ENCODE assay signal across 9 cellular contexts in genomic region chr19:4062576-4063368, GRCh38. TPM values are rescaled to one million over a fixed set of nuclear protein-coding genes. Genes with fewer than 3 reads are reported as not detected.
DNase-seq lines count a peak whose midpoint lies in the region; ATAC-seq and TF ChIP-seq lines count a peak whose summit lies in the region.
"Had no signal": no experiment of that assay in that cellular context is flagged by ENCODE, and none has a peak within 500 bp of the region (broad histone marks: within the 10 kb centered on the region; RNA-seq: fewer than 3 reads in every experiment).

No MANE protein-coding gene starts in this region.

- no CpG with 5 or more reads among the region's 20 CpGs for WGBS in right lobe of liver (ENCODE audit: insufficient coverage, low coverage, low lambda C conversion rate, missing lambda C conversion rate)
- WGBS in tibial nerve, 2 donors = 47 to 51% methylated on average over 7 to 17 of the region's 20 CpGs

- in situ Hi-C loops in astrocyte of the spinal cord (cut with HindIII; ENCODE audit: low sequenced_read_pairs) = no loop called here

- no peaks in the 10 kb centered on the region for H3K9me3 Mint-ChIP-seq in activated T-cell treated with anti-CD3 and anti-CD28 coated beads, Interleukin-2, amount 50 U/mL, for 72 hours

- H3K27ac ChIP-seq in right lobe of liver (peak overlapping the region in 2 of 3 donors; percentile 79 to 94), tibial nerve (peak overlapping the region; percentile 88 to 100 (median 98))

- peaks cover 20% of the 10 kb centered on the region for H3K4me1 Mint-ChIP-seq in activated T-cell treated with anti-CD3 and anti-CD28 coated beads, Interleukin-2, amount 50 U/mL, for 72 hours (ENCODE audit: low read depth)

- DNase-seq in activated T-cell treated with anti-CD3 and anti-CD28 coated beads, Interleukin-2, amount 50 U/mL, for 72 hours = no peak
- DNase-seq in activated T-cell treated with anti-CD3 and anti-CD28 coated beads for 4 hours (no peak), astrocyte of the spinal cord (ENCODE audit: low read depth, low spot score) (no peak), right lobe of liver (peak in 1 of 3 donors; percentile 58), tibial nerve (ENCODE audit: low spot score in 2 of 2) (no peak), foreskin melanocyte (no peak)
- no peak for DNase-seq in stimulated activated CD4-positive, alpha-beta T cell treated with anti-CD3 and anti-CD28 coated beads, Interleukin-2, amount 100 ng/mL, for 48 hours
- DNase-seq: NCI-H1092 treated with DMSO at 0.1 percent for 48 hours had no signal

- TF ChIP-seq POLR2A in right lobe of liver (IDR thresholded peaks at IDR 0.05) (no peak), tibial nerve (IDR thresholded peaks at IDR 0.05) (no peak)

- intact Hi-C loops in right lobe of liver (cut with DNase I) = loop anchor here (10.0 kb wide), 2 partner anchors 48 to 58 kb away; partner anchors contain the start of gene PIAS4 (in 1 of the 2)

- peak overlapping the region; percentile 84 to 93 for H3K4me3 Mint-ChIP-seq in activated T-cell treated with anti-CD3 and anti-CD28 coated beads, Interleukin-2, amount 50 U/mL, for 72 hours

- no peak for ATAC-seq in activated T-cell treated with anti-CD3 and anti-CD28 coated beads, Interleukin-2, amount 50 U/mL, for 72 hours (replicated peaks in 1 of 2)
- no peak for ATAC-seq in right lobe of liver
- no peak for ATAC-seq in GM18511 (IDR thresholded peaks at IDR 0.05; ENCODE audit: unreplicated experiment)

- no peak for TF ChIP-seq EP300 in tibial nerve (IDR thresholded peaks at IDR 0.05)

- H3K36me3 ChIP-seq in right lobe of liver (no peaks in the 10 kb centered on the region), tibial nerve (no peaks in the 10 kb centered on the region)

- peaks cover 4% of the 10 kb centered on the region in 2 donors for H3K36me3 Mint-ChIP-seq in activated T-cell treated with anti-CD3 and anti-CD28 coated beads, Interleukin-2, amount 50 U/mL, for 72 hours (ENCODE audit: insufficient read depth in 2 of 2)

- TF ChIP-seq CTCF in astrocyte of the spinal cord (IDR thresholded peaks at IDR 0.05; ENCODE audit: low read depth, low read length) (no peak), right lobe of liver (IDR thresholded peaks at IDR 0.05) (no peak), tibial nerve (IDR thresholded peaks at IDR 0.05) (no peak)

- H3K9me3 ChIP-seq in right lobe of liver (no peaks in the 10 kb centered on the region), tibial nerve (no peaks in the 10 kb centered on the region)

- peak overlapping the region; percentile 69 for H3K4me3 ChIP-seq in astrocyte of the spinal cord (ENCODE audit: low read depth, low read length)
- peak overlapping the region in 2 of 3 donors; percentile 90 to 95 for H3K4me3 ChIP-seq in right lobe of liver
- peak overlapping the region; percentile 53 to 100 (median 84) for H3K4me3 ChIP-seq in tibial nerve

- H3K27me3 ChIP-seq in right lobe of liver (no peaks in the 10 kb centered on the region), tibial nerve (no peaks in the 10 kb centered on the region)

- no peaks in the 10 kb centered on the region for H3K27me3 Mint-ChIP-seq in activated T-cell treated with anti-CD3 and anti-CD28 coated beads, Interleukin-2, amount 50 U/mL, for 72 hours (ENCODE audit: low read depth)

- no peak overlapping the region for H3K27ac Mint-ChIP-seq in activated T-cell treated with anti-CD3 and anti-CD28 coated beads, Interleukin-2, amount 50 U/mL, for 72 hours

- H3K4me1 ChIP-seq in right lobe of liver = peaks cover 0 to 60% (median 35%) of the 10 kb centered on the region in 4 donors
- peaks cover 0 to 67% (median 61%) of the 10 kb centered on the region in 4 donors for H3K4me1 ChIP-seq in tibial nerve

RNA-seq across cellular contexts. Expression of gene ZBTB7A, which starts 3.9 kb away (rescaled TPM):
- 10 to 100 TPM; 29.9 to 39.6 TPM for total RNA-seq in activated T-cell treated with anti-CD3 and anti-CD28 coated beads, Interleukin-2, amount 50 U/mL, for 72 hours
- total RNA-seq in right lobe of liver (10 to 100 TPM; 19.0 to 38.5 (median 27.7) TPM), tibial nerve (10 to 100 TPM; 64.9 to 97.7 (median 86.7) TPM)

RNA-seq across cellular contexts. Expression of gene PIAS4, which starts 55.2 kb away (rescaled TPM):
- total RNA-seq in activated T-cell treated with anti-CD3 and anti-CD28 coated beads, Interleukin-2, amount 50 U/mL, for 72 hours = 10 to 100 TPM; 33.4 TPM
- total RNA-seq in right lobe of liver = 10 to 100 TPM in 5 of 6 experiments, 1 to 10 TPM in 1; 9.9 to 20.0 (median 14.9) TPM
- total RNA-seq in tibial nerve = 10 to 100 TPM; 23.0 to 32.4 (median 26.3) TPM
